8 cellular contexts compared by ENCODE assay signal in the genomic region with DNA sequence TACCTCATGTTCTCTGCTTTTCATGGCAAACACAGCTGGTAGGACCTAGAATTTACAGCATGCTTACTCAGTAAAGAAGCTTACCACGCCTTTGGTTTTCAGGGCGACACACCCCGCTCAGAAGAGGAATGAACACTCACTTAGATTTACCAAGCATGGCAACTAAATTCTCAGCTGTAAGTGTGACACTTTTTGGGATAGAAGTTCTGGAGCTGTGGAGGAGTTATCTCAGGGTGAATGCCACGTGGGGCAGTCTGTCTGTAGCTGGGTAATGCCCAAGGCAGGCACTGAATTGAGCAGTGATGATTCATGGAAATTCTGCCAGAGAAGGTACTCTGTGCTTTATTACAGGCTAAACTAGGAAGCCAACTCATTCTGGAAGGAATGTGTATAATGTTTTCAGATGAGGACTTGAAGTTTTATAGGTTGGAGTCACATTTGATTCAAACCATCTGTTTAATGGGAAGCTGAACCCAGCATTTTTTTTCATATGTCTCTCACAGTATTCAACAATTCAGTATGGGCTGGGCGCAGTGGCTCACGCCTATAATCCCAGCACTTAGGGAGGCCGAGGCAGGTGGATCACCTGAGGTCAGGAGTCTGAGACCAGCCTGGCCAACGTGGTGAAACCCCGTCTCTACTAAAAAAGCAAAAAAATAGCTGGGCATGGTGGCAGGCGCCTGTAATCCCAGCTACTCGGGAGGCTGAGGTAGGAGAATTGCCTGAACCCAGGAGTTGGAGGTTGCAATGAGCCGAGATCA. TPM values are rescaled to one million over a fixed set of nuclear protein-coding genes. Genes with fewer than 3 reads are reported as not detected.
A peak's percentile ranks its signal among the peaks of the same experiment; 100 is the strongest.
DNase-seq lines count a peak whose midpoint lies in the region; ATAC-seq and TF ChIP-seq lines count a peak whose summit lies in the region.
"Had no signal": no experiment of that assay in that cellular context is flagged by ENCODE, and none has a peak within 500 bp of the region (broad histone marks: within the 10 kb centered on the region; RNA-seq: fewer than 3 reads in every experiment).

No MANE protein-coding gene starts in this region.

- peaks cover 2% of the 10 kb centered on the region in 2 donors for H3K27me3 Mint-ChIP-seq in CD4-positive, alpha-beta memory T cell
- peaks cover 7 to 15% of the 10 kb centered on the region in 2 donors for H3K27me3 Mint-ChIP-seq in effector memory CD8-positive, alpha-beta T cell

- peaks cover 11 to 24% (median 14%) of the 10 kb centered on the region in 4 donors for H3K4me1 Mint-ChIP-seq in CD4-positive, alpha-beta memory T cell
- peaks cover 5 to 16% of the 10 kb centered on the region in 2 donors for H3K4me1 Mint-ChIP-seq in effector memory CD8-positive, alpha-beta T cell (ENCODE audit: low read depth in 2 of 2)

- H3K36me3 ChIP-seq in upper lobe of right lung: no peaks in the 10 kb centered on the region
- no peaks in the 10 kb centered on the region for H3K36me3 ChIP-seq in CD4-positive, alpha-beta memory T cell (ENCODE audit: insufficient read depth, low read length)

- peaks cover under 1 to 13% of the 10 kb centered on the region in 2 donors for H3K36me3 Mint-ChIP-seq in CD4-positive, alpha-beta memory T cell
- H3K36me3 Mint-ChIP-seq in effector memory CD8-positive, alpha-beta T cell (ENCODE audit: insufficient read depth): peaks cover 3% of the 10 kb centered on the region

- H3K27ac Mint-ChIP-seq in CD4-positive, alpha-beta memory T cell: no peak overlapping the region
- H3K27ac Mint-ChIP-seq in effector memory CD8-positive, alpha-beta T cell: no peak overlapping the region
- H3K27ac Mint-ChIP-seq: activated CD4-positive, alpha-beta memory T cell treated with anti-CD3 and anti-CD28 coated beads for 36 hours had no signal

- in situ Hi-C loops in astrocyte of the spinal cord (cut with HindIII; ENCODE audit: low sequenced_read_pairs): no loop called here

- CTCF ChIA-PET in CD4-positive, alpha-beta memory T cell (lab: Charles Lee; ENCODE audit: partially characterized antibody): interaction anchor here (0.9 to 13.9 kb wide), 5 partner anchors 8 to 410 kb away, joined by 3 to 333 read pairs (median 9); no protein-coding TSS in a partner anchor

- intact Hi-C loops in left colon (cut with DNase I, micrococcal nuclease): no loop called here
- intact Hi-C loops in upper lobe of right lung (cut with DNase I): no loop called here
- intact Hi-C loops in CD4-positive, alpha-beta memory T cell (cut with micrococcal nuclease): no loop called here

- H3K27ac ChIP-seq in upper lobe of right lung: peak overlapping the region; percentile 43
- no peak overlapping the region for H3K27ac ChIP-seq in CD4-positive, alpha-beta memory T cell (ENCODE audit: low read depth, low read length)

- no peaks in the 10 kb centered on the region for H3K9me3 Mint-ChIP-seq in CD4-positive, alpha-beta memory T cell
- H3K9me3 Mint-ChIP-seq in effector memory CD8-positive, alpha-beta T cell: no peaks in the 10 kb centered on the region
- H3K9me3 Mint-ChIP-seq: activated CD4-positive, alpha-beta memory T cell treated with anti-CD3 and anti-CD28 coated beads for 36 hours had no signal

- ATAC-seq in left colon: peak; percentile 53
- ATAC-seq in upper lobe of right lung: peak; percentile 37
- ATAC-seq in effector memory CD8-positive, alpha-beta T cell (replicated peaks): no peak

- no peaks in the 10 kb centered on the region for H3K9me3 ChIP-seq in upper lobe of right lung
- no peaks in the 10 kb centered on the region for H3K9me3 ChIP-seq in CD4-positive, alpha-beta memory T cell (ENCODE audit: control insufficient read depth in 1 of 2, low read length in 2 of 2)

- peak; percentile 3 for TF ChIP-seq CTCF in astrocyte of the spinal cord (IDR thresholded peaks at IDR 0.05; ENCODE audit: low read depth, low read length)
- no peak for TF ChIP-seq CTCF in upper lobe of right lung (IDR thresholded peaks at IDR 0.05)

- H3K27me3 ChIP-seq in upper lobe of right lung: no peaks in the 10 kb centered on the region
- H3K27me3 ChIP-seq in CD4-positive, alpha-beta memory T cell (ENCODE audit: insufficient read depth, low read length): no peaks in the 10 kb centered on the region

- H3K4me3 Mint-ChIP-seq in CD4-positive, alpha-beta memory T cell: no peak overlapping the region
- no peak overlapping the region for H3K4me3 Mint-ChIP-seq in effector memory CD8-positive, alpha-beta T cell
- H3K4me3 Mint-ChIP-seq: activated CD4-positive, alpha-beta memory T cell treated with anti-CD3 and anti-CD28 coated beads for 36 hours had no signal

- H3K4me1 ChIP-seq in upper lobe of right lung: peaks cover 14% of the 10 kb centered on the region
- peaks cover 13% of the 10 kb centered on the region for H3K4me1 ChIP-seq in CD4-positive, alpha-beta memory T cell (ENCODE audit: insufficient read depth, low read length)

- no peak overlapping the region for H3K4me3 ChIP-seq in astrocyte of the spinal cord (ENCODE audit: low read depth, low read length)
- no peak overlapping the region for H3K4me3 ChIP-seq in upper lobe of right lung
- H3K4me3 ChIP-seq in CD4-positive, alpha-beta memory T cell (ENCODE audit: low read length in 2 of 2): no peak overlapping the region

- DNase-seq in HT-29 (ENCODE audit: low spot score): peak; percentile 5
- peak; percentile 98 for DNase-seq in astrocyte of the spinal cord (ENCODE audit: low read depth, low spot score)
- DNase-seq in left colon: peak; percentile 29 to 46
- DNase-seq in upper lobe of right lung: no peak
- no peak for DNase-seq in CD4-positive, alpha-beta memory T cell
- no peak for DNase-seq in NCI-H1417 treated with DMSO at 0.1 percent for 48 hours (lab: John Stamatoyannopoulos, UW)
- no peak for DNase-seq in effector memory CD8-positive, alpha-beta T cell
- DNase-seq: activated CD4-positive, alpha-beta memory T cell treated with anti-CD3 and anti-CD28 coated beads for 36 hours had no signal

- POLR2A ChIA-PET in CD4-positive, alpha-beta memory T cell (lab: Charles Lee; ENCODE audit: partially characterized antibody): no interaction called here

RNA-seq across cellular contexts. Expression of gene PRIM2, which starts 3.5 kb away (rescaled TPM):
- total RNA-seq in HT-29 (2014; rRNA removed; shearing (Covaris generic)): 14.0 and 14.3 TPM in 2 replicates
- total RNA-seq in left colon (10 to 100 TPM in 1 of 2 donors, 1 to 10 TPM in 1; 9.4 to 11.0 TPM), upper lobe of right lung (8.5 TPM)
- total RNA-seq in CD4-positive, alpha-beta memory T cell: 10 to 100 TPM; 12.0 to 12.8 TPM
- 1 to 10 TPM; 8.3 to 8.8 TPM for polyA plus RNA-seq in CD4-positive, alpha-beta memory T cell

Comparison
In these comparisons a context has a peak if more than half of its experiments do, and no peak if none do; other contexts are left out.
1. DNase-seq: peak in HT-29 (single experiment), astrocyte of the spinal cord (single experiment) and left colon (2 of 2); none in upper lobe of right lung (single experiment), CD4-positive, alpha-beta memory T cell (0 of 5), NCI-H1417 treated with DMSO at 0.1 percent for 48 hours (single experiment) and effector memory CD8-positive, alpha-beta T cell (0 of 3).